9 cellular contexts compared by ENCODE assay signal in genomic region chr12:51678086-51678724, GRCh38.
DNase-seq lines count a peak whose midpoint lies in the region; ATAC-seq, FAIRE-seq and TF ChIP-seq lines count a peak whose summit lies in the region.
"Had no signal": no experiment of that assay in that cellular context is flagged by ENCODE, and none has a peak within 500 bp of the region (broad histone marks: within the 10 kb centered on the region; RNA-seq: fewer than 3 reads in every experiment).

No MANE protein-coding gene starts in this region.

- H3K36me3 ChIP-seq in HCT116 (ENCODE audit: control insufficient read depth in 1 of 2, insufficient read depth in 2 of 2, low read length in 2 of 2) = no peaks in the 10 kb centered on the region
- no peaks in the 10 kb centered on the region for H3K36me3 ChIP-seq in astrocyte (ENCODE audit: insufficient read depth, low read length)

- peak; percentile 73 for TF ChIP-seq RAD21 in HCT116 (IDR thresholded peaks at IDR 0.05; ENCODE audit: low read depth)

- H3K9me3 ChIP-seq in HCT116 (ENCODE audit: control insufficient read depth in 1 of 2, insufficient read depth in 1 of 2, low read depth in 1 of 2, low read length in 2 of 2) = no peaks in the 10 kb centered on the region
- H3K9me3 ChIP-seq in astrocyte (ENCODE audit: insufficient read depth, low read depth, low read length) = no peaks in the 10 kb centered on the region

- H3K27ac ChIP-seq in HCT116 (ENCODE audit: low read depth, low read length) (no peak overlapping the region), astrocyte (ENCODE audit: low read depth, low read length) (no peak overlapping the region)

- H3K36me3 Mint-ChIP-seq in astrocyte (ENCODE audit: low read depth, unreplicated experiment) = no peaks in the 10 kb centered on the region

- no peak for TF ChIP-seq POLR2A in HCT116 (IDR thresholded peaks at IDR 0.05; ENCODE audit: borderline replicate concordance, extremely low read depth, insufficient read depth, insufficient read length)
- TF ChIP-seq POLR2A in lower leg skin (IDR thresholded peaks at IDR 0.05) = no peak

- POLR2A ChIA-PET in HCT116 (lab: Charles Lee) = no interaction called here

- H3K27me3 Mint-ChIP-seq in astrocyte (ENCODE audit: low read depth, unreplicated experiment) = peaks cover 4% of the 10 kb centered on the region

- intact Hi-C loops in HCT116 (cut with micrococcal nuclease) (loop anchor here (1.0 to 10.0 kb wide), 2 partner anchors 143 to 257 kb away; no protein-coding TSS in a partner anchor), lower leg skin (cut with DNase I; ENCODE audit: low total_unique reads) (no loop called here)

- H3K9me2 ChIP-seq in HCT116 (ENCODE audit: insufficient read depth) = no peaks in the 10 kb centered on the region

- no peaks in the 10 kb centered on the region for H3K4me1 Mint-ChIP-seq in astrocyte (ENCODE audit: low read depth, unreplicated experiment)

- no peaks in the 10 kb centered on the region for H3K27me3 ChIP-seq in HCT116 (ENCODE audit: insufficient read depth, low read length)
- no peaks in the 10 kb centered on the region for H3K27me3 ChIP-seq in astrocyte (ENCODE audit: insufficient read depth, low read length)

- H3K27ac Mint-ChIP-seq in astrocyte (ENCODE audit: unreplicated experiment) = no peak overlapping the region
- H3K27ac Mint-ChIP-seq: T-helper 1 cell treated with Interleukin-12 subunit alpha and Interleukin-12 subunit beta and Interleukin-4 antibody, amounts not matched to agents 30 μg/mL and 1 μg/mL, for 36 hours had no signal

- H3K4me2 ChIP-seq in HCT116 (ENCODE audit: low read length) (no peak overlapping the region), astrocyte (ENCODE audit: low read length) (no peak overlapping the region)

- peaks cover 0 to 3% of the 10 kb centered on the region in 2 experiments; a peak in 1 of 4 replicates for H3K4me1 ChIP-seq in HCT116 (ENCODE audit: control insufficient read depth in 1 of 2, insufficient read depth in 2 of 2, low read length in 2 of 2)
- no peaks in the 10 kb centered on the region for H3K4me1 ChIP-seq in astrocyte (ENCODE audit: insufficient read depth, low read length)

- H4K20me1 ChIP-seq in HCT116 (ENCODE audit: insufficient read depth) (no peaks in the 10 kb centered on the region), astrocyte (ENCODE audit: insufficient read depth, low read length) (peaks cover 15% of the 10 kb centered on the region)

- peak; percentile 99 for ATAC-seq in HCT116
- no peak for ATAC-seq in stimulated activated naive CD8-positive, alpha-beta T cell treated with anti-CD3 and anti-CD28 coated beads, Interleukin-15, Interleukin-2, amounts not matched to agents 100 U/mL and 50 U/mL, for 24 hours
- no peak for ATAC-seq in GM19035 (IDR thresholded peaks at IDR 0.05; ENCODE audit: unreplicated experiment)

- 64 to 65% methylated on average over 5 of the region's 5 CpGs for WGBS in lower leg skin, 2 donors

- no peak overlapping the region for H3K4me3 Mint-ChIP-seq in astrocyte (ENCODE audit: unreplicated experiment)
- H3K4me3 Mint-ChIP-seq: T-helper 1 cell treated with Interleukin-12 subunit alpha and Interleukin-12 subunit beta and Interleukin-4 antibody, amounts not matched to agents 30 μg/mL and 1 μg/mL, for 36 hours had no signal

- RAD21 ChIA-PET in HCT116 (lab: Charles Lee; ENCODE audit: low non-redundant PET in 1 of 2, low total read pairs in 2 of 2, uncharacterized antibody in 2 of 2, unreplicated experiment in 2 of 2) = no interaction called here

- H3K9me3 Mint-ChIP-seq in astrocyte (ENCODE audit: unreplicated experiment) = no peaks in the 10 kb centered on the region
- H3K9me3 Mint-ChIP-seq: T-helper 1 cell treated with Interleukin-12 subunit alpha and Interleukin-12 subunit beta and Interleukin-4 antibody, amounts not matched to agents 30 μg/mL and 1 μg/mL, for 36 hours had no signal

- peak; percentile 21 for DNase-seq in Caki2 (ENCODE audit: low read depth)
- peak; percentile 34 for DNase-seq in HCT116 (ENCODE audit: low read depth, low spot score)
- DNase-seq in NCI-H82 treated with DMSO at 0.1 percent for 48 hours (lab: John Stamatoyannopoulos, UW; ENCODE audit: unreplicated experiment) = peak; percentile 66
- DNase-seq in astrocyte (ENCODE audit: low read depth) = peak; percentile 26
- peak; percentile 59 for DNase-seq in inferior parietal cortex (ENCODE audit: extremely low spot score)
- peak; percentile 15 for DNase-seq in stimulated activated naive CD8-positive, alpha-beta T cell treated with anti-CD3 and anti-CD28 coated beads, Interleukin-15, Interleukin-2, amounts not matched to agents 100 U/mL and 50 U/mL, for 24 hours
- DNase-seq in lower leg skin (ENCODE audit: low spot score in 2 of 2) = no peak

- in situ Hi-C loops in Caki2 (cut with HindIII; ENCODE audit: low pct_unique_long_range_greater_than_20kb, low sequenced_read_pairs) = no loop called here

- H3K79me2 ChIP-seq in HCT116 (ENCODE audit: insufficient read depth, low read length) (no peaks in the 10 kb centered on the region), astrocyte (ENCODE audit: insufficient read depth, low read length) (no peaks in the 10 kb centered on the region)

- no TSS peak for BruUV-seq in HCT116 (replicated peaks; lab: Mats Ljungman, UMichigan)

- H3K9ac ChIP-seq in HCT116 (ENCODE audit: low read length) = no peak overlapping the region
- H3K9ac ChIP-seq in astrocyte (ENCODE audit: low read length) = no peak overlapping the region

- H3K4me3 ChIP-seq in HCT116 (replicated peaks in 1 of 2; ENCODE audit: low read depth in 1 of 2, low read length in 2 of 2) (no peak overlapping the region), astrocyte (ENCODE audit: insufficient read depth, low read depth, low read length) (no peak overlapping the region), lower leg skin (ENCODE audit: low read depth, poor library complexity, severe bottlenecking) (no peak overlapping the region)

- H2AFZ ChIP-seq in HCT116 (ENCODE audit: low read depth, low read length, poor library complexity, severe bottlenecking) (no peak overlapping the region), astrocyte (ENCODE audit: low read depth, low read length) (no peak overlapping the region)

- CTCF ChIA-PET in HCT116 (lab: Charles Lee) = interaction anchor here (1.1 kb wide), 1 partner anchor 10 kb away, joined by 5 read pairs; no protein-coding TSS in a partner anchor

- TF ChIP-seq CTCF in HCT116 (IDR thresholded peaks at IDR 0.05 in 2 of 3, conservative IDR thresholded peaks at IDR 0.05 in 1 of 3; ENCODE audit: borderline replicate concordance in 1 of 3, insufficient read depth in 1 of 3, low read depth in 2 of 3, low read length in 2 of 3) = peak; percentile 63 to 90 (median 87); a peak in 5 of 6 replicates
- peak; percentile 70 for TF ChIP-seq CTCF in astrocyte (IDR thresholded peaks at IDR 0.05; ENCODE audit: insufficient read depth, low read depth, low read length)
- no peak for TF ChIP-seq CTCF in lower leg skin (IDR thresholded peaks at IDR 0.05)

- FAIRE-seq in astrocyte (lab: Jason Lieb, UNC) = no peak

TF ChIP-seq in HCT116, 20 proteins besides CTCF, POLR2A, EP300 and RAD21:
- no peak for TF ChIP-seq FOSL1 (IDR thresholded peaks at IDR 0.05; ENCODE audit: low read depth)
- TF ChIP-seq SP1 (IDR thresholded peaks at IDR 0.05; ENCODE audit: low read depth) = no peak
- no peak for TF ChIP-seq POLR2AphosphoS5 (IDR thresholded peaks at IDR 0.05; ENCODE audit: low read depth, low read length)
- TF ChIP-seq EZH2phosphoT487 (IDR thresholded peaks at IDR 0.05; ENCODE audit: borderline replicate concordance) = no peak
- TF ChIP-seq CEBPB (IDR thresholded peaks at IDR 0.05; ENCODE audit: low read depth) = no peak
- TF ChIP-seq ELF1 (IDR thresholded peaks at IDR 0.05; ENCODE audit: borderline replicate concordance, low read depth) = no peak

Comparison
In these comparisons a context has a peak if more than half of its experiments do, and no peak if none do; other contexts are left out.
1. DNase-seq: peak in Caki2 (single experiment), HCT116 (single experiment), NCI-H82 treated with DMSO at 0.1 percent for 48 hours (single experiment), astrocyte (single experiment), inferior parietal cortex (single experiment) and stimulated activated naive CD8-positive, alpha-beta T cell treated with anti-CD3 and anti-CD28 coated beads, Interleukin-15, Interleukin-2, amounts not matched to agents 100 U/mL and 50 U/mL, for 24 hours (single experiment); none in lower leg skin (0 of 2).
2. CTCF ChIP-seq: peak in HCT116 (3 of 3) and astrocyte (single experiment); none in lower leg skin (0 of 3).